ENCODE assay signal across 12 cellular contexts in the genomic region with DNA sequence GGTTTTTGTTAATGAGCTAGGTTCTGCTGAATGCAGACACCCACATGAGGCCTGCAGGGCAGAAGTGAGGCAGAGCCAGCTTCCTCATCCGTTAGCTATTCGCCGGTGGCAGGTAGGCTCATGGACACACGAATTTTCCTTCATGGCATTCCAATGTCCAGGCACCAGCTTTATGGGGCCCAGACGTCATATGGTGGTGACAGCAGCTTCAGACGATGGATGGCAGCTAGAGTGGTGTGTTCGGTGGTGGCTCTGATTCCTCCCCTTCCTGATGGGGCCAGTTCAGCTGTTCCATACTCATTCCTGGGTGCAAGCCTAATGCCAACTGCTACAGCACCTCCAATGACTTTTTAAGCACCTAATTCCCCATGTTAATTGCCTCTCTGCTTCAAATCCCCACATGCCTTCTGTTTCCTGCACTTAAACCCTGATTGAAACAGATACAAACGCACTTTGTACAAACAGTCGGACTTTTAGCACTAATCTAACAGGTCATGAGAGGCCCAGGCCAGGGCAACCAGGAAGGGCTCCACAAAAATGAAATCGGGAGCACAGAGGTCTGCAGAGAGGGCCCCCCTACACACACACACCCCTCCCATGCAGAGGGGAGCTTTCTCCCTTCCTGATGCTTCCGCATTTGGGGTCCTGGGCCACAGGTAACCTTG. TPM values are rescaled to one million over a fixed set of nuclear protein-coding genes. Genes with fewer than 3 reads are reported as not detected.
DNase-seq lines count a peak whose midpoint lies in the region; ATAC-seq and TF ChIP-seq lines count a peak whose summit lies in the region.
"Had no signal": no experiment of that assay in that cellular context is flagged by ENCODE, and none has a peak within 500 bp of the region (broad histone marks: within the 10 kb centered on the region; RNA-seq: fewer than 3 reads in every experiment).

No MANE protein-coding gene starts in this region.

- no peaks in the 10 kb centered on the region for H3K36me3 Mint-ChIP-seq in activated naive CD4-positive, alpha-beta T cell treated with anti-CD3 and anti-CD28 coated beads, Interleukin-2, amount 50 U/mL, for 24 hours
- no peaks in the 10 kb centered on the region for H3K36me3 Mint-ChIP-seq in effector memory CD8-positive, alpha-beta T cell (ENCODE audit: insufficient read depth)
- peaks cover 0 to 1% of the 10 kb centered on the region in 2 donors for H3K36me3 Mint-ChIP-seq in stimulated activated naive B cell treated with anti-CD40 and anti-IgM and Interleukin-4, amounts not matched to agents 10 μg/mL and 1 μg/mL and 100 μg/mL, for 72 hours
- H3K36me3 Mint-ChIP-seq: CD8-positive, alpha-beta T cell had no signal

- POLR2A ChIA-PET in Panc1 (lab: Charles Lee), result no interaction called here

- peak overlapping the region; percentile 81 for H3K27ac Mint-ChIP-seq in activated naive CD4-positive, alpha-beta T cell treated with anti-CD3 and anti-CD28 coated beads, Interleukin-2, amount 50 U/mL, for 24 hours
- peak overlapping the region; percentile 15 to 50 for H3K27ac Mint-ChIP-seq in effector memory CD8-positive, alpha-beta T cell
- peak overlapping the region; percentile 81 for H3K27ac Mint-ChIP-seq in stimulated activated naive B cell treated with anti-CD40 and anti-IgM and Interleukin-4, amounts not matched to agents 10 μg/mL and 1 μg/mL and 100 μg/mL, for 72 hours
- H3K27ac Mint-ChIP-seq: CD8-positive, alpha-beta T cell had no signal

- no peaks in the 10 kb centered on the region for H3K36me3 ChIP-seq in Panc1 (ENCODE audit: control insufficient read depth, insufficient read depth, low read length)
- H3K36me3 ChIP-seq: esophagus muscularis mucosa had no signal

- peaks cover 57% of the 10 kb centered on the region for H3K4me1 ChIP-seq in Panc1 (ENCODE audit: control insufficient read depth, insufficient read depth, low read length)

- CTCF ChIA-PET in Panc1 (lab: Charles Lee), result interaction anchor here (0.5 to 1.6 kb wide), 4 partner anchors 12 to 397 kb away, joined by 3 to 14 read pairs (median 6); a partner anchor contains a TSS

- DNase-seq in activated naive CD4-positive, alpha-beta T cell treated with anti-CD3 and anti-CD28 coated beads, Interleukin-2, amount 50 U/mL, for 16 hours, result no peak
- DNase-seq in Panc1 (ENCODE audit: low read depth, low spot score), result no peak
- DNase-seq in effector memory CD8-positive, alpha-beta T cell, result no peak
- no peak for DNase-seq in stimulated activated naive B cell treated with anti-CD40 and anti-IgM and Interleukin-4, amounts not matched to agents 10 μg/mL and 1 μg/mL and 100 μg/mL, for 72 hours
- DNase-seq in NK-92 (lab: John Stamatoyannopoulos, UW; ENCODE audit: unreplicated experiment), result no peak
- no peak for DNase-seq in HCEC 1CT
- DNase-seq: CD8-positive, alpha-beta T cell had no signal

- ATAC-seq in Panc1 (peak; percentile 40), HG03571 (IDR thresholded peaks at IDR 0.05; ENCODE audit: unreplicated experiment) (no peak)
- ATAC-seq in effector memory CD8-positive, alpha-beta T cell (replicated peaks), result no peak
- no peak for ATAC-seq in stimulated activated naive B cell treated with anti-CD40 and anti-IgM and Interleukin-4, amounts not matched to agents 10 μg/mL and 1 μg/mL and 100 μg/mL, for 72 hours (replicated peaks)

- peak overlapping the region; percentile 88 for H3K27ac ChIP-seq in Panc1 (ENCODE audit: low read length)
- H3K27ac ChIP-seq: esophagus muscularis mucosa had no signal

- peaks cover 5% of the 10 kb centered on the region; the same call in 1 of the 2 replicates for H3K9me3 ChIP-seq in Panc1 (ENCODE audit: control insufficient read depth, insufficient read depth, low read depth, low read length)

- in situ Hi-C loops in Panc1 (cut with HindIII; ENCODE audit: low pct_unique_long_range_greater_than_20kb, low sequenced_read_pairs), result no loop called here

- H3K4me3 ChIP-seq in Panc1 (ENCODE audit: low read depth in 2 of 2, low read length in 2 of 2), result no peak overlapping the region
- H3K4me3 ChIP-seq: esophagus muscularis mucosa had no signal

- no peaks in the 10 kb centered on the region for H3K27me3 Mint-ChIP-seq in activated naive CD4-positive, alpha-beta T cell treated with anti-CD3 and anti-CD28 coated beads, Interleukin-2, amount 50 U/mL, for 24 hours
- peaks cover 18 to 58% of the 10 kb centered on the region in 2 donors for H3K27me3 Mint-ChIP-seq in effector memory CD8-positive, alpha-beta T cell
- H3K27me3 Mint-ChIP-seq in stimulated activated naive B cell treated with anti-CD40 and anti-IgM and Interleukin-4, amounts not matched to agents 10 μg/mL and 1 μg/mL and 100 μg/mL, for 72 hours, result peaks cover 8 to 37% of the 10 kb centered on the region in 2 donors

- H3K27me3 ChIP-seq in Panc1 (ENCODE audit: control insufficient read depth, insufficient read depth, low read length), result no peaks in the 10 kb centered on the region

- peaks cover 12% of the 10 kb centered on the region for H3K4me1 Mint-ChIP-seq in activated naive CD4-positive, alpha-beta T cell treated with anti-CD3 and anti-CD28 coated beads, Interleukin-2, amount 50 U/mL, for 24 hours
- peaks cover 13 to 16% of the 10 kb centered on the region in 2 donors for H3K4me1 Mint-ChIP-seq in effector memory CD8-positive, alpha-beta T cell (ENCODE audit: low read depth in 2 of 2)
- peaks cover 11 to 12% of the 10 kb centered on the region in 2 donors for H3K4me1 Mint-ChIP-seq in stimulated activated naive B cell treated with anti-CD40 and anti-IgM and Interleukin-4, amounts not matched to agents 10 μg/mL and 1 μg/mL and 100 μg/mL, for 72 hours

- no peak overlapping the region for H3K4me3 Mint-ChIP-seq in activated naive CD4-positive, alpha-beta T cell treated with anti-CD3 and anti-CD28 coated beads, Interleukin-2, amount 50 U/mL, for 24 hours
- no peak overlapping the region for H3K4me3 Mint-ChIP-seq in effector memory CD8-positive, alpha-beta T cell
- no peak overlapping the region for H3K4me3 Mint-ChIP-seq in stimulated activated naive B cell treated with anti-CD40 and anti-IgM and Interleukin-4, amounts not matched to agents 10 μg/mL and 1 μg/mL and 100 μg/mL, for 72 hours
- H3K4me3 Mint-ChIP-seq: CD8-positive, alpha-beta T cell had no signal

- intact Hi-C loops in Panc1 (cut with micrococcal nuclease; ENCODE audit: unreplicated experiment), result no loop called here

- no TSS peak for BruUV-seq in Panc1 (replicated peaks; lab: Mats Ljungman, UMichigan)

- no peak for TF ChIP-seq CTCF in Panc1 (IDR thresholded peaks at IDR 0.05)

- no peaks in the 10 kb centered on the region for H3K9me3 Mint-ChIP-seq in activated naive CD4-positive, alpha-beta T cell treated with anti-CD3 and anti-CD28 coated beads, Interleukin-2, amount 50 U/mL, for 24 hours
- peaks cover 0 to 6% of the 10 kb centered on the region in 2 donors for H3K9me3 Mint-ChIP-seq in effector memory CD8-positive, alpha-beta T cell
- peaks cover 0 to 5% of the 10 kb centered on the region in 2 donors for H3K9me3 Mint-ChIP-seq in stimulated activated naive B cell treated with anti-CD40 and anti-IgM and Interleukin-4, amounts not matched to agents 10 μg/mL and 1 μg/mL and 100 μg/mL, for 72 hours
- H3K9me3 Mint-ChIP-seq: CD8-positive, alpha-beta T cell had no signal

RNA-seq across cellular contexts. Expression of a gene that starts 35.7 kb away (rescaled TPM):
- total RNA-seq in Panc1 (2021; ENCODE audit: unreplicated experiment), result not detected
- polyA plus RNA-seq in Panc1 (2012; ENCODE audit: insufficient read length), result not detected
- total RNA-seq: CD8-positive, alpha-beta T cell; esophagus muscularis mucosa; posterior vena cava had no signal
- polyA plus RNA-seq: adipose tissue had no signal

RNA-seq across cellular contexts. Expression of a gene that starts 50.6 kb away (rescaled TPM):
- total RNA-seq in Panc1 (2021; ENCODE audit: unreplicated experiment), result 89.8 TPM
- polyA plus RNA-seq in Panc1 (2012; ENCODE audit: insufficient read length), result 75.3 TPM
